8 cellular contexts compared by ENCODE assay signal in the genomic region with DNA sequence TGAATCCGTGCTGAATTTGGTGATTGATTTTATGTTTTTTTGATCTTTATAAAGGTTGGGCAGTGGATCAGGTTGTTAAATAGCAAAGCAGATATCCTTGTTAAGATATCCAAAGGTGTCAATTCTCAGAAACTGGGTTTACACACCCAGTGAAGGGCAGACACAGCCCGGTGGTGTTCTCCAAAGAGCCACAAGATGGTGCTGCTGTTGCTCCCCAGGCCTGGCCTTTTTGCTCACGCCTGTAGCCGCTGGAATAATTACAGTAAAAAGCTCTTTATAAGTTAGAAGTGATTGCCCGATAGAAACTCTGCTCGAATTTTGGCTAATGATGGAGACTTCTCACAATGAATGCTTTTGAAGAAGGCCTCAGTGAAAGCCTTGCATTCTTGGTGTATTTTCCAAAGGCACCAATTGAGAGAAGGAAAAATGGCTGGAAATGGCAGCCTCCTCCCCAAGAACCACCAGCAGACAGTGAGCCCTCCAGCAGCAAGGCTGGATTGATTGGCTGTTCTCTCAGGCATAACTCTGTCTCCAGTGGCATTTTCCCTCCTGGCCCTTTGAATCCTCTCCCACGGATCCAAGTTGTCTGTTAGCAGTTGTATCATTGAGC.
DNase-seq lines count a peak whose midpoint lies in the region; ATAC-seq lines count a peak whose summit lies in the region.

No MANE protein-coding gene starts in this region.

- peaks cover 3% of the 10 kb centered on the region for H3K9me3 Mint-ChIP-seq in activated T-cell treated with anti-CD3 and anti-CD28 coated beads, Interleukin-2, amount 50 U/mL, for 4 hours

- peak; percentile 64 for ATAC-seq in HG02798 (IDR thresholded peaks at IDR 0.05; ENCODE audit: poor library complexity, unreplicated experiment)
- peak; percentile 51 to 66 for ATAC-seq in activated T-cell treated with anti-CD3 and anti-CD28 coated beads, Interleukin-2, amount 50 U/mL, for 4 hours
- ATAC-seq in GM21423 (IDR thresholded peaks at IDR 0.05; ENCODE audit: unreplicated experiment) = no peak
- ATAC-seq in HG03135 (IDR thresholded peaks at IDR 0.05; ENCODE audit: unreplicated experiment) = no peak

- peaks cover 3% of the 10 kb centered on the region for H3K27me3 Mint-ChIP-seq in activated T-cell treated with anti-CD3 and anti-CD28 coated beads, Interleukin-2, amount 50 U/mL, for 4 hours (ENCODE audit: low read depth)

- H3K4me1 Mint-ChIP-seq in activated T-cell treated with anti-CD3 and anti-CD28 coated beads, Interleukin-2, amount 50 U/mL, for 4 hours (ENCODE audit: low read depth) = no peaks in the 10 kb centered on the region

- DNase-seq in EH (ENCODE audit: low read depth) (peak; percentile 54), NCI-H526 treated with DMSO at 0.1 percent for 48 hours (lab: John Stamatoyannopoulos, UW) (peak; percentile 19), glomerular visceral epithelial cell (ENCODE audit: extremely low spot score) (peak; percentile 49), pons (ENCODE audit: low spot score) (peak; percentile 68)
- DNase-seq in activated T-cell treated with anti-CD3 and anti-CD28 coated beads, Interleukin-2, amount 50 U/mL, for 4 hours = no peak

- H3K4me3 Mint-ChIP-seq in activated T-cell treated with anti-CD3 and anti-CD28 coated beads, Interleukin-2, amount 50 U/mL, for 4 hours = no peak overlapping the region

- H3K36me3 Mint-ChIP-seq in activated T-cell treated with anti-CD3 and anti-CD28 coated beads, Interleukin-2, amount 50 U/mL, for 4 hours (ENCODE audit: insufficient read depth) = no peaks in the 10 kb centered on the region

Comparison
In these comparisons a context has a peak if more than half of its experiments do, and no peak if none do; other contexts are left out.
1. ATAC-seq: peak in HG02798 (single experiment) and activated T-cell treated with anti-CD3 and anti-CD28 coated beads, Interleukin-2, amount 50 U/mL, for 4 hours (2 of 2); none in GM21423 (single experiment) and HG03135 (single experiment).